Comparison of ENCODE assay signal across 12 cellular contexts in genomic region chr13:20969182-20969581, GRCh38.
DNase-seq lines count a peak whose midpoint lies in the region; ATAC-seq and TF ChIP-seq lines count a peak whose summit lies in the region.
"Had no signal": no experiment of that assay in that cellular context is flagged by ENCODE, and none has a peak within 500 bp of the region (broad histone marks: within the 10 kb centered on the region; RNA-seq: fewer than 3 reads in every experiment).

No MANE protein-coding gene starts in this region.

- H3K9me3 ChIP-seq in SK-N-SH = no peaks in the 10 kb centered on the region
- H3K9me3 ChIP-seq in fibroblast of lung (ENCODE audit: control insufficient read depth, insufficient read depth, low read depth, low read length) = no peaks in the 10 kb centered on the region
- no peaks in the 10 kb centered on the region for H3K9me3 ChIP-seq in neural progenitor cell (ENCODE audit: low read depth)
- H3K9me3 ChIP-seq: esophagus squamous epithelium had no signal

- peaks cover 9% of the 10 kb centered on the region for H3K4me1 Mint-ChIP-seq in stimulated activated naive CD8-positive, alpha-beta T cell treated with anti-CD3 and anti-CD28 coated beads, Interleukin-15, amount 100 ng/mL, for 72 hours
- no peaks in the 10 kb centered on the region for H3K4me1 Mint-ChIP-seq in neural progenitor cell
- H3K4me1 Mint-ChIP-seq: mesothelial cell of epicardium had no signal

- H3K27me3 Mint-ChIP-seq in stimulated activated naive CD8-positive, alpha-beta T cell treated with anti-CD3 and anti-CD28 coated beads, Interleukin-15, amount 100 ng/mL, for 72 hours = no peaks in the 10 kb centered on the region
- H3K27me3 Mint-ChIP-seq in neural progenitor cell (ENCODE audit: insufficient read depth, low read depth) = peaks cover 3% of the 10 kb centered on the region

- H3K36me3 Mint-ChIP-seq in activated naive CD4-positive, alpha-beta T cell treated with anti-CD3 and anti-CD28 coated beads, Interleukin-2, amount 50 U/mL, for 72 hours = no peaks in the 10 kb centered on the region
- H3K36me3 Mint-ChIP-seq in neural progenitor cell = peaks cover 5% of the 10 kb centered on the region

- peak overlapping the region; percentile 54 to 69 for H3K27ac Mint-ChIP-seq in activated naive CD4-positive, alpha-beta T cell treated with anti-CD3 and anti-CD28 coated beads, Interleukin-2, amount 50 U/mL, for 72 hours
- no peak overlapping the region for H3K27ac Mint-ChIP-seq in stimulated activated naive CD8-positive, alpha-beta T cell treated with anti-CD3 and anti-CD28 coated beads, Interleukin-15, amount 100 ng/mL, for 72 hours
- H3K27ac Mint-ChIP-seq in neural progenitor cell = no peak overlapping the region
- H3K27ac Mint-ChIP-seq: mesothelial cell of epicardium had no signal

- H3K27ac ChIP-seq in SK-N-SH (ENCODE audit: low read depth in 2 of 2, low read length in 1 of 2) (peak overlapping the region in 1 of 2 experiments; percentile 32; a peak in 2 of 4 replicates), fibroblast of lung (ENCODE audit: insufficient read depth, low read length) (no peak overlapping the region), neural progenitor cell (no peak overlapping the region)
- H3K27ac ChIP-seq: esophagus squamous epithelium had no signal

- intact Hi-C loops in posterior vena cava (cut with DNase I) = loop anchor here in 1 of 2 donors (10.0 kb wide), 1 partner anchor 76 kb away; no protein-coding TSS in a partner anchor

- H3K9me3 Mint-ChIP-seq in activated naive CD4-positive, alpha-beta T cell treated with anti-CD3 and anti-CD28 coated beads, Interleukin-2, amount 50 U/mL, for 72 hours = peaks cover 0 to 3% of the 10 kb centered on the region in 2 donors
- peaks cover 0 to 9% of the 10 kb centered on the region in 2 donors for H3K9me3 Mint-ChIP-seq in stimulated activated naive CD8-positive, alpha-beta T cell treated with anti-CD3 and anti-CD28 coated beads, Interleukin-15, amount 100 ng/mL, for 72 hours
- H3K9me3 Mint-ChIP-seq in neural progenitor cell = no peaks in the 10 kb centered on the region

- no peak overlapping the region for H3K4me3 Mint-ChIP-seq in stimulated activated naive CD8-positive, alpha-beta T cell treated with anti-CD3 and anti-CD28 coated beads, Interleukin-15, amount 100 ng/mL, for 72 hours
- H3K4me3 Mint-ChIP-seq in neural progenitor cell = no peak overlapping the region
- H3K4me3 Mint-ChIP-seq: mesothelial cell of epicardium had no signal

- H3K79me2 ChIP-seq in SK-N-SH (ENCODE audit: insufficient read depth) (no peaks in the 10 kb centered on the region), fibroblast of lung (ENCODE audit: control insufficient read depth, insufficient read depth, low read length) (no peaks in the 10 kb centered on the region), neural progenitor cell (ENCODE audit: low read depth) (no peaks in the 10 kb centered on the region)

- H4K20me1 ChIP-seq in SK-N-SH (ENCODE audit: insufficient read depth) = no peaks in the 10 kb centered on the region
- no peaks in the 10 kb centered on the region for H4K20me1 ChIP-seq in fibroblast of lung (ENCODE audit: control insufficient read depth, extremely low read depth, insufficient read depth, low read length)
- H4K20me1 ChIP-seq in neural progenitor cell (ENCODE audit: low read depth) = peaks cover 3% of the 10 kb centered on the region

- POLR2A ChIA-PET in SK-N-SH (lab: Yijun Ruan, JAX) = no interaction called here

- H3K9ac ChIP-seq in SK-N-SH (no peak overlapping the region), fibroblast of lung (ENCODE audit: insufficient read depth, low read length) (no peak overlapping the region), neural progenitor cell (no peak overlapping the region)

- DNase-seq in activated naive CD4-positive, alpha-beta T cell treated with anti-CD3 and anti-CD28 coated beads, Interleukin-2, amount 50 U/mL, for 72 hours (ENCODE audit: low spot score in 2 of 2) = no peak
- DNase-seq in activated naive CD4-positive, alpha-beta T cell treated with anti-CD3 and anti-CD28 coated beads, Interleukin-2, amount 50 U/mL, for 16 hours = no peak
- DNase-seq in SK-N-SH (no peak), fibroblast of lung (ENCODE audit: low read depth in 2 of 2) (peak; percentile 52 to 67), posterior vena cava (ENCODE audit: low spot score) (no peak), globus pallidus (ENCODE audit: low spot score) (no peak), neural progenitor cell (ENCODE audit: low spot score) (no peak)
- no peak for DNase-seq in stimulated activated naive CD8-positive, alpha-beta T cell treated with anti-CD3 and anti-CD28 coated beads, Interleukin-15, amount 100 ng/mL, for 72 hours
- DNase-seq: activated CD4-positive, alpha-beta T cell treated with anti-CD3 and anti-CD28 coated beads for 48 hours; cerebellar nuclear complex; esophagus squamous epithelium had no signal

- H3K9me2 ChIP-seq in SK-N-SH = no peaks in the 10 kb centered on the region

- H3K4me1 ChIP-seq in SK-N-SH (ENCODE audit: control insufficient read depth in 1 of 2, insufficient read depth in 2 of 2, low read depth in 1 of 2, low read length in 1 of 2) (no peaks in the 10 kb centered on the region), fibroblast of lung (ENCODE audit: control insufficient read depth, extremely low read depth, insufficient read depth, low read length) (peaks cover 2% of the 10 kb centered on the region), neural progenitor cell (no peaks in the 10 kb centered on the region)
- H3K4me1 ChIP-seq: esophagus squamous epithelium had no signal

- H3K4me3 ChIP-seq in SK-N-SH (ENCODE audit: low read depth in 2 of 2, low read length in 1 of 2) (no peak overlapping the region), fibroblast of lung (replicated peaks in 1 of 4; ENCODE audit: control extremely low read depth in 1 of 4, insufficient read depth in 1 of 4, low read depth in 3 of 4, low read length in 4 of 4) (no peak overlapping the region), neural progenitor cell (no peak overlapping the region)
- H3K4me3 ChIP-seq: esophagus squamous epithelium had no signal

- CTCF ChIA-PET in SK-N-SH (lab: Yijun Ruan, JAX) = no interaction called here

- peak; percentile 91 to 92 for ATAC-seq in activated naive CD4-positive, alpha-beta T cell treated with anti-CD3 and anti-CD28 coated beads, Interleukin-2, amount 50 U/mL, for 72 hours
- peak; percentile 57 for ATAC-seq in stimulated activated naive CD8-positive, alpha-beta T cell treated with anti-CD3 and anti-CD28 coated beads, Interleukin-15, amount 100 ng/mL, for 72 hours

- WGBS in SK-N-SH (ENCODE audit: low lambda C conversion rate) = 11% methylated on average over 1 of the region's 1 CpG

- H3F3A ChIP-seq in SK-N-SH (replicated peaks; ENCODE audit: insufficient read depth) (peaks cover 32% of the 10 kb centered on the region), neural progenitor cell (ENCODE audit: low read depth) (peaks cover 8% of the 10 kb centered on the region)

- H3K36me3 ChIP-seq in SK-N-SH (replicated peaks in 1 of 2; ENCODE audit: control insufficient read depth in 1 of 2, insufficient read depth in 2 of 2, low read length in 1 of 2) (peaks cover 4 to 16% of the 10 kb centered on the region in 2 experiments), fibroblast of lung (ENCODE audit: control insufficient read depth, insufficient read depth, low read length) (peaks cover 9% of the 10 kb centered on the region), neural progenitor cell (peaks cover 5% of the 10 kb centered on the region)

- TF ChIP-seq CTCF in SK-N-SH (IDR thresholded peaks at IDR 0.05) (no peak), fibroblast of lung (conservative IDR thresholded peaks at IDR 0.05 in 1 of 2, IDR thresholded peaks at IDR 0.05 in 1 of 2; ENCODE audit: low read depth in 1 of 2, low read length in 2 of 2) (no peak), neural progenitor cell (IDR thresholded peaks at IDR 0.05) (no peak)

- H2AFZ ChIP-seq in SK-N-SH (ENCODE audit: low read depth) = no peak overlapping the region; the same call in 1 of the 2 replicates
- H2AFZ ChIP-seq in fibroblast of lung (ENCODE audit: low read length) = no peak overlapping the region
- H2AFZ ChIP-seq in neural progenitor cell (replicated peaks) = no peak overlapping the region

- H3K27me3 ChIP-seq in SK-N-SH (ENCODE audit: insufficient read depth) (no peaks in the 10 kb centered on the region), fibroblast of lung (ENCODE audit: control insufficient read depth, insufficient read depth, low read length) (peaks cover 2% of the 10 kb centered on the region), neural progenitor cell (no peaks in the 10 kb centered on the region)
- H3K27me3 ChIP-seq: esophagus squamous epithelium had no signal

- TF ChIP-seq RAD21 in SK-N-SH (IDR thresholded peaks at IDR 0.05; ENCODE audit: low read length) = no peak

- H3K4me2 ChIP-seq in SK-N-SH (no peak overlapping the region), fibroblast of lung (ENCODE audit: extremely low read depth, insufficient read depth, low read length) (no peak overlapping the region), neural progenitor cell (no peak overlapping the region)

- no peak for TF ChIP-seq EP300 in SK-N-SH (IDR thresholded peaks at IDR 0.05; ENCODE audit: borderline replicate concordance in 1 of 2, low read depth in 1 of 2, low read length in 1 of 2)

TF ChIP-seq in SK-N-SH, 30 proteins besides CTCF, POLR2A, EP300 and RAD21:
- no peak for TF ChIP-seq RFX5 (IDR thresholded peaks at IDR 0.05; ENCODE audit: low read length)
- peak; percentile 48; the same call in 1 of the 2 replicates for TF ChIP-seq FOSL2 (IDR thresholded peaks at IDR 0.05; ENCODE audit: borderline replicate concordance, low read depth)
- TF ChIP-seq JUND (IDR thresholded peaks at IDR 0.05) = 0 out of 2 replicates have a peak, but pooled peaks have one; percentile 17
- TF ChIP-seq, protein P1, sequence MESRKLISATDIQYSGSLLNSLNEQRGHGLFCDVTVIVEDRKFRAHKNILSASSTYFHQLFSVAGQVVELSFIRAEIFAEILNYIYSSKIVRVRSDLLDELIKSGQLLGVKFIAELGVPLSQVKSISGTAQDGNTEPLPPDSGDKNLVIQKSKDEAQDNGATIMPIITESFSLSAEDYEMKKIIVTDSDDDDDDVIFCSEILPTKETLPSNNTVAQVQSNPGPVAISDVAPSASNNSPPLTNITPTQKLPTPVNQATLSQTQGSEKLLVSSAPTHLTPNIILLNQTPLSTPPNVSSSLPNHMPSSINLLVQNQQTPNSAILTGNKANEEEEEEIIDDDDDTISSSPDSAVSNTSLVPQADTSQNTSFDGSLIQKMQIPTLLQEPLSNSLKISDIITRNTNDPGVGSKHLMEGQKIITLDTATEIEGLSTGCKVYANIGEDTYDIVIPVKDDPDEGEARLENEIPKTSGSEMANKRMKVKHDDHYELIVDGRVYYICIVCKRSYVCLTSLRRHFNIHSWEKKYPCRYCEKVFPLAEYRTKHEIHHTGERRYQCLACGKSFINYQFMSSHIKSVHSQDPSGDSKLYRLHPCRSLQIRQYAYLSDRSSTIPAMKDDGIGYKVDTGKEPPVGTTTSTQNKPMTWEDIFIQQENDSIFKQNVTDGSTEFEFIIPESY (IDR thresholded peaks at IDR 0.05; ENCODE audit: borderline replicate concordance, low read depth) = no peak
TF ChIP-seq in SK-N-SH: peak in this region for 2.

Comparison
In these comparisons a context has a peak if more than half of its experiments do, and no peak if none do; other contexts are left out.
1. DNase-seq: peak in fibroblast of lung (2 of 2); none in activated naive CD4-positive, alpha-beta T cell treated with anti-CD3 and anti-CD28 coated beads, Interleukin-2, amount 50 U/mL, for 72 hours (0 of 2), activated naive CD4-positive, alpha-beta T cell treated with anti-CD3 and anti-CD28 coated beads, Interleukin-2, amount 50 U/mL, for 16 hours (single experiment), SK-N-SH (single experiment), stimulated activated naive CD8-positive, alpha-beta T cell treated with anti-CD3 and anti-CD28 coated beads, Interleukin-15, amount 100 ng/mL, for 72 hours (0 of 2), posterior vena cava (single experiment), globus pallidus (single experiment) and neural progenitor cell (single experiment).
2. H3K27ac Mint-ChIP-seq: peak in activated naive CD4-positive, alpha-beta T cell treated with anti-CD3 and anti-CD28 coated beads, Interleukin-2, amount 50 U/mL, for 72 hours (2 of 2); none in stimulated activated naive CD8-positive, alpha-beta T cell treated with anti-CD3 and anti-CD28 coated beads, Interleukin-15, amount 100 ng/mL, for 72 hours (0 of 2) and neural progenitor cell (single experiment).